Comparison of ENCODE assay signal across 1 cellular context in the genomic region with DNA sequence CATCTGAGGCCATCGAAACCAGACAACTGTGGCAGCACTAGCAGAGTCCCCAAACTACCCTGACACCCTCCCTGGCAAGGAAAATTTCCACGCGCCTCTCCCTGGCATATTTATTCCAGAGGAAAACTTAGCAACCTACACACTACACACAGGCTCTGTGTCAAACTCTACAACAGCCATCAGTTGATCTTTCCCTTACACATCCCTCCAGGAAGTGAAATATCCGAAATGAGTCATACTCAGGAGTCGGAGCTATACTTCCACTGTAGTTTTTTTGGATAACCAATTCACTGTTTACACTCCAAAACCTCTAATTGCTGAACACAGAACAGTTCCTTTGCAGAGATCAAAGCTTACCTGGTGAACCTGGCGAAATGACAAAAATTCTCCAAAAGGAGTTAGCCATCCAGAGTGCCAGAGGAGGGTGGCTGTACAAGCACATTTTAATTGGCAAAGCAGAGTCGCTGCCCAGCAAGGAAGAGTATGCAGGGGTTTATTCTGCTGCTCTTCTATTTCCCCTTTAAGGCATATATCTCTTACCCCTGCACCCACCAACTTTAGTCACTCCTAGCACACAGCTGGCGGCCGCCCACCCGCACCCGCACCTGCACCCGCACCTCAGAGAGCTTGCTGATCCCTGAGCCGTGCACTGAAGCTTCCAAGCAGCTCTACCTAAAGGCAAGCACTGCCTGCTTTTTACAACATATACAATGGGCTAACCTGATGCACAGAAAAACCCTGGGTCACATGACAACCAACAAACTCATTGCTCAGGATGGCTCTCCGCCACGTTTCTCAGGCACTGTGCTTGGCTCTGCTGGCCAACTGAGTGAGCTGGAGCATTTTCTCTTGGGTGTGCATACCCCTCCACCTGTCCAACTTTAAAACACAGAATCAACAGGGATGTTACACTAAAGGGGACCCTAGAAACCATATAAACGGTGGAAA.
A peak's percentile ranks its signal among the peaks of the same experiment; 100 is the strongest.
TF ChIP-seq lines count a peak whose summit lies in the region.

No MANE protein-coding gene starts in this region.

TF ChIP-seq in HepG2, 621 proteins besides CTCF, POLR2A, EP300 and RAD21 (continued from another document and continues in another):
- TF ChIP-seq, protein P1, sequence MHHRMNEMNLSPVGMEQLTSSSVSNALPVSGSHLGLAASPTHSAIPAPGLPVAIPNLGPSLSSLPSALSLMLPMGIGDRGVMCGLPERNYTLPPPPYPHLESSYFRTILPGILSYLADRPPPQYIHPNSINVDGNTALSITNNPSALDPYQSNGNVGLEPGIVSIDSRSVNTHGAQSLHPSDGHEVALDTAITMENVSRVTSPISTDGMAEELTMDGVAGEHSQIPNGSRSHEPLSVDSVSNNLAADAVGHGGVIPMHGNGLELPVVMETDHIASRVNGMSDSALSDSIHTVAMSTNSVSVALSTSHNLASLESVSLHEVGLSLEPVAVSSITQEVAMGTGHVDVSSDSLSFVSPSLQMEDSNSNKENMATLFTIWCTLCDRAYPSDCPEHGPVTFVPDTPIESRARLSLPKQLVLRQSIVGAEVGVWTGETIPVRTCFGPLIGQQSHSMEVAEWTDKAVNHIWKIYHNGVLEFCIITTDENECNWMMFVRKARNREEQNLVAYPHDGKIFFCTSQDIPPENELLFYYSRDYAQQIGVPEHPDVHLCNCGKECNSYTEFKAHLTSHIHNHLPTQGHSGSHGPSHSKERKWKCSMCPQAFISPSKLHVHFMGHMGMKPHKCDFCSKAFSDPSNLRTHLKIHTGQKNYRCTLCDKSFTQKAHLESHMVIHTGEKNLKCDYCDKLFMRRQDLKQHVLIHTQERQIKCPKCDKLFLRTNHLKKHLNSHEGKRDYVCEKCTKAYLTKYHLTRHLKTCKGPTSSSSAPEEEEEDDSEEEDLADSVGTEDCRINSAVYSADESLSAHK (CRISPR knock-in tag; IDR thresholded peaks at IDR 0.05; ENCODE audit: borderline replicate concordance), result no peak
- TF ChIP-seq MXD4 (CRISPR knock-in tag; IDR thresholded peaks at IDR 0.05) (no peak), ZNF124 (CRISPR knock-in tag; IDR thresholded peaks at IDR 0.05) (no peak), CREM (IDR thresholded peaks at IDR 0.05) (peak; percentile 68), CREM (CRISPR knock-in tag; IDR thresholded peaks at IDR 0.05) (no peak), ZNF264 (CRISPR knock-in tag; IDR thresholded peaks at IDR 0.05) (no peak), GATA4 (IDR thresholded peaks at IDR 0.05; ENCODE audit: borderline replicate concordance, low read depth) (no peak), KMT2B (CRISPR knock-in tag; IDR thresholded peaks at IDR 0.05) (no peak; the same call in 1 of the 2 replicates), FLYWCH1 (CRISPR knock-in tag; IDR thresholded peaks at IDR 0.05) (no peak), ZNF24 (IDR thresholded peaks at IDR 0.05) (no peak), NR2F6 (IDR thresholded peaks at IDR 0.05) (peak; percentile 20; the same call in 1 of the 2 replicates), NR2F6 (CRISPR knock-in tag; IDR thresholded peaks at IDR 0.05) (no peak), KDM5B (CRISPR knock-in tag; IDR thresholded peaks at IDR 0.05; ENCODE audit: borderline replicate concordance) (no peak), SOX5 (CRISPR knock-in tag; IDR thresholded peaks at IDR 0.05; ENCODE audit: borderline replicate concordance) (peak; percentile 81), CHD4 (IDR thresholded peaks at IDR 0.05; ENCODE audit: borderline replicate concordance, low read length) (no peak), ZSCAN29 (CRISPR knock-in tag; conservative IDR thresholded peaks at IDR 0.05) (peak; percentile 95), CBX2 (IDR thresholded peaks at IDR 0.05; ENCODE audit: low read depth, low read length) (no peak), CBX2 (CRISPR knock-in tag; IDR thresholded peaks at IDR 0.05; ENCODE audit: low read depth) (no peak), HOXA9 (CRISPR knock-in tag; IDR thresholded peaks at IDR 0.05; ENCODE audit: borderline replicate concordance) (no peak), DMAP1 (CRISPR knock-in tag; IDR thresholded peaks at IDR 0.05) (no peak; the same call in 1 of the 2 replicates), SAP130 (CRISPR knock-in tag; IDR thresholded peaks at IDR 0.05; ENCODE audit: low read depth) (peak; percentile 85), RXRB (CRISPR knock-in tag; IDR thresholded peaks at IDR 0.05; ENCODE audit: borderline replicate concordance) (peak; percentile 54; the same call in 1 of the 2 replicates), ARNT (IDR thresholded peaks at IDR 0.05) (no peak), GLI4 (CRISPR knock-in tag; IDR thresholded peaks at IDR 0.05; ENCODE audit: borderline replicate concordance) (no peak), ZNF782 (CRISPR knock-in tag; IDR thresholded peaks at IDR 0.05; ENCODE audit: borderline replicate concordance) (no peak), PCBP1 (IDR thresholded peaks at IDR 0.05; ENCODE audit: borderline replicate concordance, low read depth, low read length) (no peak), SKI (IDR thresholded peaks at IDR 0.05; ENCODE audit: partially characterized antibody) (no peak), SMAD3 (CRISPR knock-in tag; IDR thresholded peaks at IDR 0.05) (0 out of 2 replicates have a peak, but pooled peaks have one; percentile 49), REXO4 (CRISPR knock-in tag; IDR thresholded peaks at IDR 0.05; ENCODE audit: borderline replicate concordance) (no peak), TAF1 (CRISPR knock-in tag; IDR thresholded peaks at IDR 0.05) (no peak), HNF4G (IDR thresholded peaks at IDR 0.05; ENCODE audit: borderline replicate concordance, low read depth, low read length) (no peak), HNF4G (CRISPR knock-in tag; IDR thresholded peaks at IDR 0.05; ENCODE audit: borderline replicate concordance, low read depth) (no peak), MTF2 (CRISPR knock-in tag; IDR thresholded peaks at IDR 0.05; ENCODE audit: borderline replicate concordance) (no peak), PCBP2 (optimal IDR thresholded peaks at IDR 0.05; ENCODE audit: low read depth, low read length, poor library complexity, severe bottlenecking) (no peak), SPEN (CRISPR knock-in tag; IDR thresholded peaks at IDR 0.05; ENCODE audit: low read depth) (no peak)
- TF ChIP-seq, protein P2, sequence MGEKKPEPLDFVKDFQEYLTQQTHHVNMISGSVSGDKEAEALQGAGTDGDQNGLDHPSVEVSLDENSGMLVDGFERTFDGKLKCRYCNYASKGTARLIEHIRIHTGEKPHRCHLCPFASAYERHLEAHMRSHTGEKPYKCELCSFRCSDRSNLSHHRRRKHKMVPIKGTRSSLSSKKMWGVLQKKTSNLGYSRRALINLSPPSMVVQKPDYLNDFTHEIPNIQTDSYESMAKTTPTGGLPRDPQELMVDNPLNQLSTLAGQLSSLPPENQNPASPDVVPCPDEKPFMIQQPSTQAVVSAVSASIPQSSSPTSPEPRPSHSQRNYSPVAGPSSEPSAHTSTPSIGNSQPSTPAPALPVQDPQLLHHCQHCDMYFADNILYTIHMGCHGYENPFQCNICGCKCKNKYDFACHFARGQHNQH (CRISPR knock-in tag; IDR thresholded peaks at IDR 0.05), result no peak
- TF ChIP-seq, protein P3, sequence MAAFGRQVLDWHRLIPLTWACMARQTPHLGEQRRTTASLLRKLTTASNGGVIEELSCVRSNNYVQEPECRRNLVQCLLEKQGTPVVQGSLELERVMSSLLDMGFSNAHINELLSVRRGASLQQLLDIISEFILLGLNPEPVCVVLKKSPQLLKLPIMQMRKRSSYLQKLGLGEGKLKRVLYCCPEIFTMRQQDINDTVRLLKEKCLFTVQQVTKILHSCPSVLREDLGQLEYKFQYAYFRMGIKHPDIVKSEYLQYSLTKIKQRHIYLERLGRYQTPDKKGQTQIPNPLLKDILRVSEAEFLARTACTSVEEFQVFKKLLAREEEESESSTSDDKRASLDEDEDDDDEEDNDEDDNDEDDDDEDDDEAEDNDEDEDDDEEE (CRISPR knock-in tag; IDR thresholded peaks at IDR 0.05), result no peak
- TF ChIP-seq, protein P4, sequence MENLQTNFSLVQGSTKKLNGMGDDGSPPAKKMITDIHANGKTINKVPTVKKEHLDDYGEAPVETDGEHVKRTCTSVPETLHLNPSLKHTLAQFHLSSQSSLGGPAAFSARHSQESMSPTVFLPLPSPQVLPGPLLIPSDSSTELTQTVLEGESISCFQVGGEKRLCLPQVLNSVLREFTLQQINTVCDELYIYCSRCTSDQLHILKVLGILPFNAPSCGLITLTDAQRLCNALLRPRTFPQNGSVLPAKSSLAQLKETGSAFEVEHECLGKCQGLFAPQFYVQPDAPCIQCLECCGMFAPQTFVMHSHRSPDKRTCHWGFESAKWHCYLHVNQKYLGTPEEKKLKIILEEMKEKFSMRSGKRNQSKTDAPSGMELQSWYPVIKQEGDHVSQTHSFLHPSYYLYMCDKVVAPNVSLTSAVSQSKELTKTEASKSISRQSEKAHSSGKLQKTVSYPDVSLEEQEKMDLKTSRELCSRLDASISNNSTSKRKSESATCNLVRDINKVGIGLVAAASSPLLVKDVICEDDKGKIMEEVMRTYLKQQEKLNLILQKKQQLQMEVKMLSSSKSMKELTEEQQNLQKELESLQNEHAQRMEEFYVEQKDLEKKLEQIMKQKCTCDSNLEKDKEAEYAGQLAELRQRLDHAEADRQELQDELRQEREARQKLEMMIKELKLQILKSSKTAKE (CRISPR knock-in tag; IDR thresholded peaks at IDR 0.05; ENCODE audit: borderline replicate concordance), result peak; percentile 43; the same call in 1 of the 2 replicates
- TF ChIP-seq, protein P5, sequence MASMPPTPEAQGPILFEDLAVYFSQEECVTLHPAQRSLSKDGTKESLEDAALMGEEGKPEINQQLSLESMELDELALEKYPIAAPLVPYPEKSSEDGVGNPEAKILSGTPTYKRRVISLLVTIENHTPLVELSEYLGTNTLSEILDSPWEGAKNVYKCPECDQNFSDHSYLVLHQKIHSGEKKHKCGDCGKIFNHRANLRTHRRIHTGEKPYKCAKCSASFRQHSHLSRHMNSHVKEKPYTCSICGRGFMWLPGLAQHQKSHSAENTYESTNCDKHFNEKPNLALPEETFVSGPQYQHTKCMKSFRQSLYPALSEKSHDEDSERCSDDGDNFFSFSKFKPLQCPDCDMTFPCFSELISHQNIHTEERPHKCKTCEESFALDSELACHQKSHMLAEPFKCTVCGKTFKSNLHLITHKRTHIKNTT (CRISPR knock-in tag; IDR thresholded peaks at IDR 0.05), result no peak
- TF ChIP-seq, protein P6, sequence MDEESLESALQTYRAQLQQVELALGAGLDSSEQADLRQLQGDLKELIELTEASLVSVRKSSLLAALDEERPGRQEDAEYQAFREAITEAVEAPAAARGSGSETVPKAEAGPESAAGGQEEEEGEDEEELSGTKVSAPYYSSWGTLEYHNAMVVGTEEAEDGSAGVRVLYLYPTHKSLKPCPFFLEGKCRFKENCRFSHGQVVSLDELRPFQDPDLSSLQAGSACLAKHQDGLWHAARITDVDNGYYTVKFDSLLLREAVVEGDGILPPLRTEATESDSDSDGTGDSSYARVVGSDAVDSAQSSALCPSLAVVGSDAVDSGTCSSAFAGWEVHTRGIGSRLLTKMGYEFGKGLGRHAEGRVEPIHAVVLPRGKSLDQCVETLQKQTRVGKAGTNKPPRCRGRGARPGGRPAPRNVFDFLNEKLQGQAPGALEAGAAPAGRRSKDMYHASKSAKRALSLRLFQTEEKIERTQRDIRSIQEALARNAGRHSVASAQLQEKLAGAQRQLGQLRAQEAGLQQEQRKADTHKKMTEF (CRISPR knock-in tag; IDR thresholded peaks at IDR 0.05), result 0 out of 2 replicates have a peak, but pooled peaks have one; percentile 17
- TF ChIP-seq, protein P7, sequence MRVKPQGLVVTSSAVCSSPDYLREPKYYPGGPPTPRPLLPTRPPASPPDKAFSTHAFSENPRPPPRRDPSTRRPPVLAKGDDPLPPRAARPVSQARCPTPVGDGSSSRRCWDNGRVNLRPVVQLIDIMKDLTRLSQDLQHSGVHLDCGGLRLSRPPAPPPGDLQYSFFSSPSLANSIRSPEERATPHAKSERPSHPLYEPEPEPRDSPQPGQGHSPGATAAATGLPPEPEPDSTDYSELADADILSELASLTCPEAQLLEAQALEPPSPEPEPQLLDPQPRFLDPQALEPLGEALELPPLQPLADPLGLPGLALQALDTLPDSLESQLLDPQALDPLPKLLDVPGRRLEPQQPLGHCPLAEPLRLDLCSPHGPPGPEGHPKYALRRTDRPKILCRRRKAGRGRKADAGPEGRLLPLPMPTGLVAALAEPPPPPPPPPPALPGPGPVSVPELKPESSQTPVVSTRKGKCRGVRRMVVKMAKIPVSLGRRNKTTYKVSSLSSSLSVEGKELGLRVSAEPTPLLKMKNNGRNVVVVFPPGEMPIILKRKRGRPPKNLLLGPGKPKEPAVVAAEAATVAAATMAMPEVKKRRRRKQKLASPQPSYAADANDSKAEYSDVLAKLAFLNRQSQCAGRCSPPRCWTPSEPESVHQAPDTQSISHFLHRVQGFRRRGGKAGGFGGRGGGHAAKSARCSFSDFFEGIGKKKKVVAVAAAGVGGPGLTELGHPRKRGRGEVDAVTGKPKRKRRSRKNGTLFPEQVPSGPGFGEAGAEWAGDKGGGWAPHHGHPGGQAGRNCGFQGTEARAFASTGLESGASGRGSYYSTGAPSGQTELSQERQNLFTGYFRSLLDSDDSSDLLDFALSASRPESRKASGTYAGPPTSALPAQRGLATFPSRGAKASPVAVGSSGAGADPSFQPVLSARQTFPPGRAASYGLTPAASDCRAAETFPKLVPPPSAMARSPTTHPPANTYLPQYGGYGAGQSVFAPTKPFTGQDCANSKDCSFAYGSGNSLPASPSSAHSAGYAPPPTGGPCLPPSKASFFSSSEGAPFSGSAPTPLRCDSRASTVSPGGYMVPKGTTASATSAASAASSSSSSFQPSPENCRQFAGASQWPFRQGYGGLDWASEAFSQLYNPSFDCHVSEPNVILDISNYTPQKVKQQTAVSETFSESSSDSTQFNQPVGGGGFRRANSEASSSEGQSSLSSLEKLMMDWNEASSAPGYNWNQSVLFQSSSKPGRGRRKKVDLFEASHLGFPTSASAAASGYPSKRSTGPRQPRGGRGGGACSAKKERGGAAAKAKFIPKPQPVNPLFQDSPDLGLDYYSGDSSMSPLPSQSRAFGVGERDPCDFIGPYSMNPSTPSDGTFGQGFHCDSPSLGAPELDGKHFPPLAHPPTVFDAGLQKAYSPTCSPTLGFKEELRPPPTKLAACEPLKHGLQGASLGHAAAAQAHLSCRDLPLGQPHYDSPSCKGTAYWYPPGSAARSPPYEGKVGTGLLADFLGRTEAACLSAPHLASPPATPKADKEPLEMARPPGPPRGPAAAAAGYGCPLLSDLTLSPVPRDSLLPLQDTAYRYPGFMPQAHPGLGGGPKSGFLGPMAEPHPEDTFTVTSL (CRISPR knock-in tag; IDR thresholded peaks at IDR 0.05; ENCODE audit: borderline replicate concordance), result peak; percentile 72; the same call in 1 of the 2 replicates
- TF ChIP-seq, protein P8, sequence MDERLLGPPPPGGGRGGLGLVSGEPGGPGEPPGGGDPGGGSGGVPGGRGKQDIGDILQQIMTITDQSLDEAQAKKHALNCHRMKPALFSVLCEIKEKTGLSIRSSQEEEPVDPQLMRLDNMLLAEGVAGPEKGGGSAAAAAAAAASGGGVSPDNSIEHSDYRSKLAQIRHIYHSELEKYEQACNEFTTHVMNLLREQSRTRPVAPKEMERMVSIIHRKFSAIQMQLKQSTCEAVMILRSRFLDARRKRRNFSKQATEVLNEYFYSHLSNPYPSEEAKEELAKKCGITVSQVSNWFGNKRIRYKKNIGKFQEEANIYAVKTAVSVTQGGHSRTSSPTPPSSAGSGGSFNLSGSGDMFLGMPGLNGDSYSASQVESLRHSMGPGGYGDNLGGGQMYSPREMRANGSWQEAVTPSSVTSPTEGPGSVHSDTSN (CRISPR knock-in tag; IDR thresholded peaks at IDR 0.05), result no peak
- TF ChIP-seq, protein P9, sequence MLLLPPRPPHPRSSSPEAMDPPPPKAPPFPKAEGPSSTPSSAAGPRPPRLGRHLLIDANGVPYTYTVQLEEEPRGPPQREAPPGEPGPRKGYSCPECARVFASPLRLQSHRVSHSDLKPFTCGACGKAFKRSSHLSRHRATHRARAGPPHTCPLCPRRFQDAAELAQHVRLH (CRISPR knock-in tag; IDR thresholded peaks at IDR 0.05; ENCODE audit: borderline replicate concordance, low read depth), result peak; percentile 28; the same call in 1 of the 2 replicates
